In genomic region chr2:3169106-3169870, GRCh38 we compare ENCODE assay signal across 11 cellular contexts.
DNase-seq lines count a peak whose midpoint lies in the region; ATAC-seq and TF ChIP-seq lines count a peak whose summit lies in the region.
"Had no signal": no experiment of that assay in that cellular context is flagged by ENCODE, and none has a peak within 500 bp of the region (broad histone marks: within the 10 kb centered on the region; RNA-seq: fewer than 3 reads in every experiment).

No MANE protein-coding gene starts in this region.

- H3K4me1 ChIP-seq in spleen: no peaks in the 10 kb centered on the region

- no peaks in the 10 kb centered on the region for H3K36me3 Mint-ChIP-seq in Calu3 (ENCODE audit: insufficient read depth, unreplicated experiment)

- no peaks in the 10 kb centered on the region for H3K9me3 Mint-ChIP-seq in Calu3 (ENCODE audit: low read depth, unreplicated experiment)

- DNase-seq in NCI-H510A treated with DMSO at 0.1 percent for 48 hours (lab: John Stamatoyannopoulos, UW) (peak; percentile 69), NCI-H510A (lab: John Stamatoyannopoulos, UW) (no peak), SW480 (ENCODE audit: low spot score) (peak; percentile 53), foreskin melanocyte (peak; percentile 32), spleen (peak; percentile 47), Calu3 (no peak)
- DNase-seq: aorta, substantia nigra had no signal

- CTCF ChIA-PET in Calu3 (lab: Charles Lee): no interaction called here

- H3K4me1 Mint-ChIP-seq in Calu3 (ENCODE audit: low read depth, unreplicated experiment): no peaks in the 10 kb centered on the region

- intact Hi-C loops in spleen (cut with DNase I; ENCODE audit: low total_unique reads): no loop called here
- intact Hi-C loops in Calu3 (cut with micrococcal nuclease; ENCODE audit: unreplicated experiment): no loop called here

- no peak overlapping the region for H3K27ac ChIP-seq in spleen

- TF ChIP-seq CTCF in spleen (IDR thresholded peaks at IDR 0.05 in 8 of 11, conservative IDR thresholded peaks at IDR 0.05 in 3 of 11) (no peak), Calu3 (IDR thresholded peaks at IDR 0.05; ENCODE audit: unreplicated experiment) (no peak)

- 74 to 80% (median 76%) methylated on average over 20 of the region's 20 CpGs for WGBS in spleen, 5 donors

- H3K27me3 ChIP-seq in spleen (replicated peaks in 1 of 7): no peaks in the 10 kb centered on the region

- no peak overlapping the region for H3K4me3 Mint-ChIP-seq in Calu3 (ENCODE audit: low read depth, unreplicated experiment)
- H3K4me3 Mint-ChIP-seq: T-helper 1 cell treated with Interleukin-12 subunit alpha and Interleukin-12 subunit beta and Interleukin-4 antibody, amounts not matched to agents 30 μg/mL and 1 μg/mL, for 36 hours had no signal

- peaks cover 0 to 57% (median 18%) of the 10 kb centered on the region in 6 donors for H3K36me3 ChIP-seq in spleen

- no TSS peak for BruUV-seq in Calu3 (replicated peaks; lab: Mats Ljungman, UMichigan)

- H3K27me3 Mint-ChIP-seq in Calu3 (ENCODE audit: unreplicated experiment): no peaks in the 10 kb centered on the region

- H3K4me3 ChIP-seq in spleen: no peak overlapping the region

- TF ChIP-seq POLR2A in spleen (IDR thresholded peaks at IDR 0.05): no peak

- ATAC-seq in GM19397 (IDR thresholded peaks at IDR 0.05; ENCODE audit: unreplicated experiment) (no peak), GM19035 (IDR thresholded peaks at IDR 0.05; ENCODE audit: unreplicated experiment) (no peak)

- H3K27ac Mint-ChIP-seq in Calu3 (ENCODE audit: unreplicated experiment): no peak overlapping the region
- H3K27ac Mint-ChIP-seq: T-helper 1 cell treated with Interleukin-12 subunit alpha and Interleukin-12 subunit beta and Interleukin-4 antibody, amounts not matched to agents 30 μg/mL and 1 μg/mL, for 36 hours had no signal

- peaks cover under 1 to 21% (median 14%) of the 10 kb centered on the region in 8 donors for H3K9me3 ChIP-seq in spleen

Comparison
In these comparisons a context has a peak if more than half of its experiments do, and no peak if none do; other contexts are left out.
1. DNase-seq: peak in NCI-H510A treated with DMSO at 0.1 percent for 48 hours (single experiment), SW480 (single experiment), foreskin melanocyte (single experiment) and spleen (single experiment); none in NCI-H510A (single experiment) and Calu3 (single experiment).